38 cellular contexts compared by ENCODE assay signal in genomic region chr20:63665708-63666107, GRCh38. TPM values are rescaled to one million over a fixed set of nuclear protein-coding genes. Genes with fewer than 3 reads are reported as not detected.
"Had no signal": no experiment of that assay in that cellular context is flagged by ENCODE, and none has a peak within 500 bp of the region (broad histone marks: within the 10 kb centered on the region; RNA-seq: fewer than 3 reads in every experiment).

No MANE protein-coding gene starts in this region.

- DNase-seq: activated B cell treated with CpG ODN at 0.5 μM for 24 hours; activated CD4-positive, alpha-beta memory T cell treated with anti-CD3 and anti-CD28 coated beads for 36 hours; activated CD4-positive, alpha-beta T cell treated with anti-CD3 and anti-CD28 coated beads for 36 hours; activated CD4-positive, alpha-beta T cell treated with anti-CD3 and anti-CD28 coated beads, Interleukin-2, amount 10 ng/mL, durations not matched to agents 24 days and 14 days; activated CD4-positive, CD25-positive, alpha-beta regulatory T cell treated with anti-CD3 and anti-CD28 coated beads, Interleukin-2, amount 50 U/mL, for 72 hours; activated CD8-positive, alpha-beta memory T cell treated with anti-CD3 and anti-CD28 coated beads, Interleukin-2, amount 10 ng/mL, durations not matched to agents 7 days and 5 days; activated CD8-positive, alpha-beta memory T cell treated with anti-CD3 and anti-CD28 coated beads, Interleukin-2, amount 50 U/mL, for 4 hours; activated CD8-positive, alpha-beta T cell treated with anti-CD3 and anti-CD28 coated beads, Interleukin-2, amount 10 ng/mL, durations not matched to agents 7 days and 5 days; activated effector memory CD4-positive, alpha-beta T cell treated with anti-CD3 and anti-CD28 coated beads, Interleukin-2, amount 50 U/mL, for 16 hours; activated naive CD4-positive, alpha-beta T cell treated with anti-CD3 and anti-CD28 coated beads for 36 hours; activated naive CD8-positive, alpha-beta T cell treated with anti-CD3 and anti-CD28 coated beads for 36 hours; activated naive CD8-positive, alpha-beta T cell treated with anti-CD3 and anti-CD28 coated beads, Interleukin-2, amount 50 U/mL, for 24 hours; activated T-cell treated with anti-CD3 and anti-CD28 coated beads, Interleukin-2, amount 50 U/mL, for 1 hour; activated T-cell treated with anti-CD3 and anti-CD28 coated beads, Interleukin-2, amount 50 U/mL, for 48 hours; adrenal gland; aorta; body of pancreas; cortex of kidney; dermis blood vessel endothelial cell; effector CD4-positive, alpha-beta T cell; effector memory CD8-positive, alpha-beta T cell; esophagus squamous epithelium; foreskin melanocyte; SW 1271; T-cell; T1000; WERI-Rb-1 had no signal

- H3K9me3 Mint-ChIP-seq: activated B cell treated with CpG ODN at 0.5 μM for 24 hours; activated CD4-positive, alpha-beta memory T cell treated with anti-CD3 and anti-CD28 coated beads for 36 hours; activated CD4-positive, alpha-beta T cell treated with anti-CD3 and anti-CD28 coated beads, Interleukin-2, amount 10 ng/mL, durations not matched to agents 24 days and 14 days; activated naive CD4-positive, alpha-beta T cell treated with anti-CD3 and anti-CD28 coated beads for 36 hours; activated naive CD4-positive, alpha-beta T cell treated with anti-CD3 and anti-CD28 coated beads, Interleukin-2, amount 50 U/mL, for 24 hours; activated naive CD8-positive, alpha-beta T cell treated with anti-CD3 and anti-CD28 coated beads for 36 hours; activated naive CD8-positive, alpha-beta T cell treated with anti-CD3 and anti-CD28 coated beads, Interleukin-2, amount 50 U/mL, for 24 hours; activated T-helper 1 cell treated with anti-CD3 and anti-CD28 coated beads, Interleukin-12 subunit alpha, Interleukin-12 subunit beta, Interleukin-2, Interleukin-4 antibody, amounts not matched to agents 30 ng/mL and 10 ng/mL and 1 ng/mL, durations not matched to agents 14 hours and 24 hours and 36 hours; activated T-helper 2 cell treated with anti-CD3 and anti-CD28 coated beads, Interferon-gamma antibody, Interleukin-2, Interleukin-4, amounts not matched to agents 10 μg/mL and 5 μg/mL and 100 μg/mL, durations not matched to agents 14 hours and 24 hours and 36 hours; central memory CD8-positive, alpha-beta T cell; effector memory CD8-positive, alpha-beta T cell; T-cell; T-helper 1 cell treated with Interleukin-12 subunit alpha and Interleukin-12 subunit beta and Interleukin-4 antibody, amounts not matched to agents 30 μg/mL and 1 μg/mL, for 36 hours; T-helper 2 cell treated with Interferon-gamma antibody and Interleukin-4, amounts not matched to agents 5 μg/mL and 100 μg/mL, for 36 hours had no signal

- H3K27me3 ChIP-seq: adrenal gland, body of pancreas, breast epithelium, cardiac muscle cell, esophagus squamous epithelium, gastroesophageal sphincter had no signal

- H3K27ac ChIP-seq: adrenal gland, body of pancreas, breast epithelium, cardiac muscle cell, epithelial cell of prostate, esophagus squamous epithelium, gastroesophageal sphincter, WERI-Rb-1 had no signal

- H3K4me1 Mint-ChIP-seq: activated B cell treated with CpG ODN at 0.5 μM for 24 hours; activated CD4-positive, alpha-beta T cell treated with anti-CD3 and anti-CD28 coated beads for 36 hours; activated CD4-positive, alpha-beta T cell treated with anti-CD3 and anti-CD28 coated beads, Interleukin-2, amount 10 ng/mL, durations not matched to agents 24 days and 14 days; activated CD8-positive, alpha-beta memory T cell treated with anti-CD3 and anti-CD28 coated beads, Interleukin-2, amount 10 ng/mL, durations not matched to agents 7 days and 5 days; activated naive CD4-positive, alpha-beta T cell treated with anti-CD3 and anti-CD28 coated beads, Interleukin-2, amount 50 U/mL, for 24 hours; activated naive CD8-positive, alpha-beta T cell treated with anti-CD3 and anti-CD28 coated beads for 36 hours; activated naive CD8-positive, alpha-beta T cell treated with anti-CD3 and anti-CD28 coated beads, Interleukin-2, amount 50 U/mL, for 24 hours; T-cell had no signal

- H3K4me3 Mint-ChIP-seq: activated B cell treated with CpG ODN at 0.5 μM for 24 hours; activated CD4-positive, alpha-beta memory T cell treated with anti-CD3 and anti-CD28 coated beads for 36 hours; activated CD4-positive, alpha-beta T cell treated with anti-CD3 and anti-CD28 coated beads for 36 hours; activated CD4-positive, alpha-beta T cell treated with anti-CD3 and anti-CD28 coated beads, Interleukin-2, amount 10 ng/mL, durations not matched to agents 24 days and 14 days; activated CD8-positive, alpha-beta memory T cell treated with anti-CD3 and anti-CD28 coated beads, Interleukin-2, amount 10 ng/mL, durations not matched to agents 7 days and 5 days; activated CD8-positive, alpha-beta T cell treated with anti-CD3 and anti-CD28 coated beads, Interleukin-2, amount 10 ng/mL, durations not matched to agents 7 days and 5 days; activated naive CD4-positive, alpha-beta T cell treated with anti-CD3 and anti-CD28 coated beads for 36 hours; activated naive CD4-positive, alpha-beta T cell treated with anti-CD3 and anti-CD28 coated beads, Interleukin-2, amount 50 U/mL, for 24 hours; activated naive CD8-positive, alpha-beta T cell treated with anti-CD3 and anti-CD28 coated beads, Interleukin-2, amount 50 U/mL, for 24 hours; activated T-helper 1 cell treated with anti-CD3 and anti-CD28 coated beads, Interleukin-12 subunit alpha, Interleukin-12 subunit beta, Interleukin-2, Interleukin-4 antibody, amounts not matched to agents 30 ng/mL and 10 ng/mL and 1 ng/mL, durations not matched to agents 14 hours and 24 hours and 36 hours; central memory CD8-positive, alpha-beta T cell; effector memory CD8-positive, alpha-beta T cell; T-cell; T-helper 1 cell treated with Interleukin-12 subunit alpha and Interleukin-12 subunit beta and Interleukin-4 antibody, amounts not matched to agents 30 μg/mL and 1 μg/mL, for 36 hours; T-helper 2 cell treated with Interferon-gamma antibody and Interleukin-4, amounts not matched to agents 5 μg/mL and 100 μg/mL, for 36 hours had no signal

- H3K27me3 Mint-ChIP-seq: activated B cell treated with CpG ODN at 0.5 μM for 24 hours; activated CD4-positive, alpha-beta memory T cell treated with anti-CD3 and anti-CD28 coated beads for 36 hours; activated CD4-positive, alpha-beta T cell treated with anti-CD3 and anti-CD28 coated beads for 36 hours; activated CD4-positive, alpha-beta T cell treated with anti-CD3 and anti-CD28 coated beads, Interleukin-2, amount 10 ng/mL, durations not matched to agents 24 days and 14 days; activated CD8-positive, alpha-beta memory T cell treated with anti-CD3 and anti-CD28 coated beads, Interleukin-2, amount 10 ng/mL, durations not matched to agents 7 days and 5 days; activated naive CD4-positive, alpha-beta T cell treated with anti-CD3 and anti-CD28 coated beads, Interleukin-2, amount 50 U/mL, for 24 hours; activated naive CD8-positive, alpha-beta T cell treated with anti-CD3 and anti-CD28 coated beads for 36 hours; activated naive CD8-positive, alpha-beta T cell treated with anti-CD3 and anti-CD28 coated beads, Interleukin-2, amount 50 U/mL, for 24 hours; central memory CD8-positive, alpha-beta T cell; effector memory CD8-positive, alpha-beta T cell; T-cell had no signal

- H3K4me3 ChIP-seq: adrenal gland, body of pancreas, breast epithelium, cardiac muscle cell, esophagus squamous epithelium, gastroesophageal sphincter had no signal

- H3K4me1 ChIP-seq: adrenal gland, body of pancreas, breast epithelium, esophagus squamous epithelium had no signal

- H3K9me3 ChIP-seq: adrenal gland, body of pancreas, breast epithelium, esophagus squamous epithelium, gastroesophageal sphincter had no signal

- H3K27ac Mint-ChIP-seq: activated B cell treated with CpG ODN at 0.5 μM for 24 hours; activated CD4-positive, alpha-beta memory T cell treated with anti-CD3 and anti-CD28 coated beads for 36 hours; activated CD4-positive, alpha-beta T cell treated with anti-CD3 and anti-CD28 coated beads for 36 hours; activated CD4-positive, alpha-beta T cell treated with anti-CD3 and anti-CD28 coated beads, Interleukin-2, amount 10 ng/mL, durations not matched to agents 24 days and 14 days; activated CD8-positive, alpha-beta memory T cell treated with anti-CD3 and anti-CD28 coated beads, Interleukin-2, amount 10 ng/mL, durations not matched to agents 7 days and 5 days; activated CD8-positive, alpha-beta T cell treated with anti-CD3 and anti-CD28 coated beads, Interleukin-2, amount 10 ng/mL, durations not matched to agents 7 days and 5 days; activated naive CD4-positive, alpha-beta T cell treated with anti-CD3 and anti-CD28 coated beads, Interleukin-2, amount 50 U/mL, for 24 hours; activated naive CD8-positive, alpha-beta T cell treated with anti-CD3 and anti-CD28 coated beads for 36 hours; activated naive CD8-positive, alpha-beta T cell treated with anti-CD3 and anti-CD28 coated beads, Interleukin-2, amount 50 U/mL, for 24 hours; activated T-helper 1 cell treated with anti-CD3 and anti-CD28 coated beads, Interleukin-12 subunit alpha, Interleukin-12 subunit beta, Interleukin-2, Interleukin-4 antibody, amounts not matched to agents 30 ng/mL and 10 ng/mL and 1 ng/mL, durations not matched to agents 14 hours and 24 hours and 36 hours; activated T-helper 2 cell treated with anti-CD3 and anti-CD28 coated beads, Interferon-gamma antibody, Interleukin-2, Interleukin-4, amounts not matched to agents 10 μg/mL and 5 μg/mL and 100 μg/mL, durations not matched to agents 14 hours and 24 hours and 36 hours; T-cell; T-helper 1 cell treated with Interleukin-12 subunit alpha and Interleukin-12 subunit beta and Interleukin-4 antibody, amounts not matched to agents 30 μg/mL and 1 μg/mL, for 36 hours; T-helper 2 cell treated with Interferon-gamma antibody and Interleukin-4, amounts not matched to agents 5 μg/mL and 100 μg/mL, for 36 hours had no signal

- H3K36me3 ChIP-seq: breast epithelium had no signal

RNA-seq across cellular contexts. Expression of gene TNFRSF6B, which starts 30.7 kb away (rescaled TPM):
- total RNA-seq: activated B cell treated with CpG ODN at 0.5 μM for 24 hours; activated CD4-positive, alpha-beta memory T cell treated with anti-CD3 and anti-CD28 coated beads for 36 hours; activated CD4-positive, alpha-beta T cell treated with anti-CD3 and anti-CD28 coated beads, Interleukin-2, amount 10 ng/mL, durations not matched to agents 24 days and 14 days; activated CD8-positive, alpha-beta memory T cell treated with anti-CD3 and anti-CD28 coated beads for 36 hours; activated CD8-positive, alpha-beta memory T cell treated with anti-CD3 and anti-CD28 coated beads, Interleukin-2, amount 10 ng/mL, durations not matched to agents 7 days and 5 days; activated CD8-positive, alpha-beta T cell treated with anti-CD3 and anti-CD28 coated beads, Interleukin-2, amount 10 ng/mL, durations not matched to agents 7 days and 5 days; activated naive CD4-positive, alpha-beta T cell treated with anti-CD3 and anti-CD28 coated beads for 36 hours; activated naive CD8-positive, alpha-beta T cell treated with anti-CD3 and anti-CD28 coated beads for 36 hours; activated T-helper 1 cell treated with anti-CD3 and anti-CD28 coated beads, Interleukin-12 subunit alpha, Interleukin-12 subunit beta, Interleukin-2, Interleukin-4 antibody, amounts not matched to agents 30 ng/mL and 10 ng/mL and 1 ng/mL, durations not matched to agents 14 hours and 24 hours and 36 hours; activated T-helper 2 cell treated with anti-CD3 and anti-CD28 coated beads, Interferon-gamma antibody, Interleukin-2, Interleukin-4, amounts not matched to agents 10 μg/mL and 5 μg/mL and 100 μg/mL, durations not matched to agents 14 hours and 24 hours and 36 hours had no signal
